Comparison of ENCODE assay signal across 29 cellular contexts in genomic region chr4:132427125-132427524, GRCh38.
"Had no signal": no experiment of that assay in that cellular context is flagged by ENCODE, and none has a peak within 500 bp of the region (broad histone marks: within the 10 kb centered on the region; RNA-seq: fewer than 3 reads in every experiment).

No MANE protein-coding gene starts in this region.

- FAIRE-seq: colon, endometrium, endothelial cell of umbilical vein, frontal cortex had no signal

- H3K9me3 Mint-ChIP-seq: dendritic cell treated with granulocyte-macrophage colony-stimulating factor and Interleukin-4, amounts not matched to agents 40 ng/mL and 50 ng/mL, for 4 days had no signal

- H3K4me1 ChIP-seq: colonic mucosa, esophagus muscularis mucosa, esophagus squamous epithelium, foreskin keratinocyte, gastrocnemius medialis, gastroesophageal sphincter, heart left ventricle, heart right ventricle had no signal

- DNase-seq: colonic mucosa; cortex of kidney; dermis blood vessel endothelial cell; dorsolateral prefrontal cortex; effector CD4-positive, alpha-beta T cell; effector CD8-positive, alpha-beta T cell; effector memory CD4-positive, alpha-beta T cell; effector memory CD8-positive, alpha-beta T cell; endodermal cell; erythroblast; esophagus squamous epithelium; foreskin fibroblast; foreskin keratinocyte; foreskin melanocyte; gastrocnemius medialis; glutamatergic neuron; head of caudate nucleus; heart left ventricle; heart right ventricle had no signal

- H3K4me3 ChIP-seq: colonic mucosa, coronary artery, dorsolateral prefrontal cortex, esophagus muscularis mucosa, esophagus squamous epithelium, gastrocnemius medialis, gastroesophageal sphincter, heart left ventricle, heart right ventricle had no signal

- H3K4me3 Mint-ChIP-seq: dendritic cell treated with granulocyte-macrophage colony-stimulating factor and Interleukin-4, amounts not matched to agents 40 ng/mL and 50 ng/mL, for 4 days; effector memory CD8-positive, alpha-beta T cell; endodermal cell had no signal

- H3K4me1 Mint-ChIP-seq: endodermal cell had no signal

- H3K27ac Mint-ChIP-seq: dendritic cell treated with granulocyte-macrophage colony-stimulating factor and Interleukin-4, amounts not matched to agents 40 ng/mL and 50 ng/mL, for 4 days; effector memory CD8-positive, alpha-beta T cell; endodermal cell had no signal

- H3K27ac ChIP-seq: colonic mucosa, coronary artery, dorsolateral prefrontal cortex, epithelial cell of prostate, esophagus muscularis mucosa, esophagus squamous epithelium, foreskin keratinocyte, gastrocnemius medialis, gastroesophageal sphincter, heart left ventricle, heart right ventricle had no signal

- ATAC-seq: effector memory CD8-positive, alpha-beta T cell; esophagus mucosa; foreskin keratinocyte; gastrocnemius medialis; gastroesophageal sphincter; heart left ventricle; heart right ventricle had no signal

- H3K36me3 ChIP-seq: colonic mucosa, esophagus muscularis mucosa, esophagus squamous epithelium, gastrocnemius medialis, gastroesophageal sphincter, heart left ventricle, heart right ventricle had no signal

- H3K27me3 Mint-ChIP-seq: dendritic cell treated with granulocyte-macrophage colony-stimulating factor and Interleukin-4, amounts not matched to agents 40 ng/mL and 50 ng/mL, for 4 days; effector memory CD8-positive, alpha-beta T cell had no signal

- H3K9me3 ChIP-seq: colonic mucosa, esophagus squamous epithelium, gastrocnemius medialis, gastroesophageal sphincter had no signal

- H3K27me3 ChIP-seq: colonic mucosa, dorsolateral prefrontal cortex, esophagus muscularis mucosa, esophagus squamous epithelium, foreskin keratinocyte, gastrocnemius medialis, gastroesophageal sphincter, heart left ventricle, heart right ventricle had no signal
